ENCODE assay signal across 9 cellular contexts in the genomic region with DNA sequence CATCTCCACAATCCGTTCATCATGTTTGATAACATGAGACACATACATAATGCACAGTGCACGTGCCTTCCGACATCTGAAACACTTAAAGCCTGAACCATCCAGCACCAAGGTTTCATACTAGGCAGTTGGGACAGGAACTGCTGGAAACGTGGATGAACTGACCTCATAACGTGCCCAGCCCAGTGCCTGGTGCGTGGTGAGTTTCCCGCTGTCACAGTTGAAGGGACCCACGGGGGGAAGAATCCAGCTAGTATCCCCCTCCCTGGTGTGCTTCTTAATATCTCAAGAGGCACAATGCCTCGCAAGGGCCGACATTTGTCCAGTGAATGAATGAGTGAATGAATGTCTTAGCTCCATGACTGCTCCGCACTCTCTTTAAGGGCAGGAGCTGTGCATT. TPM values are rescaled to one million over a fixed set of nuclear protein-coding genes. Genes with fewer than 3 reads are reported as not detected.
"Had no signal": no experiment of that assay in that cellular context is flagged by ENCODE, and none has a peak within 500 bp of the region (broad histone marks: within the 10 kb centered on the region; RNA-seq: fewer than 3 reads in every experiment).

No MANE protein-coding gene starts in this region.

- DNase-seq: KBM-7, KG1 had no signal

- ATAC-seq: HepG2, K562 had no signal

- H3K27ac ChIP-seq: HL-60, KMS-11 had no signal

- H3K4me3 ChIP-seq: K562 had no signal

- H3K4me2 ChIP-seq: KMS-11 had no signal

- FAIRE-seq: HepG2, HTR-8/SVneo, K562 had no signal

- H3K9ac ChIP-seq: KMS-11 had no signal

RNA-seq across cellular contexts. Expression of a gene that starts 23.2 kb away (rescaled TPM):
- total RNA-seq: HepG2, HT-29, HT1080 had no signal
- polyA plus RNA-seq: HepG2, K562 had no signal
